Comparison of ENCODE assay signal across 25 cellular contexts in genomic region chr3:14836049-14836468, GRCh38. TPM values are rescaled to one million over a fixed set of nuclear protein-coding genes. Genes with fewer than 3 reads are reported as not detected.
DNase-seq lines count a peak whose midpoint lies in the region; ATAC-seq, FAIRE-seq and TF ChIP-seq lines count a peak whose summit lies in the region.
"Had no signal": no experiment of that assay in that cellular context is flagged by ENCODE, and none has a peak within 500 bp of the region (broad histone marks: within the 10 kb centered on the region; RNA-seq: fewer than 3 reads in every experiment).

No MANE protein-coding gene starts in this region.

- TF ChIP-seq CTCF in K562 (IDR thresholded peaks at IDR 0.05 in 2 of 3, conservative IDR thresholded peaks at IDR 0.05 in 1 of 3; ENCODE audit: insufficient read depth in 2 of 3, low read depth in 1 of 3, low read length in 3 of 3) = no peak
- TF ChIP-seq CTCF in thoracic aorta (IDR thresholded peaks at IDR 0.05) = no peak

- TF ChIP-seq POLR2A in K562 (conservative IDR thresholded peaks at IDR 0.05) = no peak

- peak; percentile 98 for FAIRE-seq in K562 (lab: Jason Lieb, UNC)
- FAIRE-seq: frontal cortex, TTC549, urothelium cell line had no signal

- 0 out of 2 replicates have a peak, but pooled peaks cover 4% of the 10 kb centered on the region for H4K20me1 ChIP-seq in K562 (replicated peaks; ENCODE audit: control insufficient read depth, insufficient read depth, low read length)

- peaks cover 27 to 29% of the 10 kb centered on the region in 2 experiments for H3K27me3 ChIP-seq in K562 (ENCODE audit: control insufficient read depth in 2 of 2, insufficient read depth in 2 of 2, low read length in 2 of 2)
- H3K27me3 ChIP-seq in thoracic aorta (replicated peaks; ENCODE audit: insufficient read depth) = no peaks in the 10 kb centered on the region
- no peaks in the 10 kb centered on the region for H3K27me3 ChIP-seq in CD4-positive, alpha-beta memory T cell (ENCODE audit: insufficient read depth, low read length)
- H3K27me3 ChIP-seq: cardiac muscle cell had no signal

- no peaks in the 10 kb centered on the region for H3K36me3 Mint-ChIP-seq in CD4-positive, alpha-beta memory T cell
- H3K36me3 Mint-ChIP-seq: CD8-positive, alpha-beta T cell; memory B cell had no signal

- H3K9me3 Mint-ChIP-seq in CD4-positive, alpha-beta memory T cell = no peaks in the 10 kb centered on the region
- H3K9me3 Mint-ChIP-seq: activated naive CD8-positive, alpha-beta T cell treated with anti-CD3 and anti-CD28 coated beads, Interleukin-2, amount 50 U/mL, for 24 hours; CD8-positive, alpha-beta T cell; memory B cell; nephron had no signal

- H3K27ac ChIP-seq in K562 (ENCODE audit: extremely low read depth, low read depth, low read length) (peak overlapping the region; percentile 58), thoracic aorta (no peak overlapping the region)
- no peak overlapping the region for H3K27ac ChIP-seq in CD4-positive, alpha-beta memory T cell (ENCODE audit: low read depth, low read length)
- H3K27ac ChIP-seq: cardiac muscle cell, KMS-11 had no signal

- peak; percentile 71 for TF ChIP-seq EP300 in K562 (IDR thresholded peaks at IDR 0.05; ENCODE audit: low read length)

- POLR2A ChIA-PET in K562 (lab: Yijun Ruan, JAX) = interaction anchor here (1.0 to 3.2 kb wide), 5 partner anchors 9 to 13 kb away, joined by 3 to 18 read pairs (median 5); no protein-coding TSS in a partner anchor
- POLR2A ChIA-PET in CD4-positive, alpha-beta memory T cell (lab: Charles Lee; ENCODE audit: partially characterized antibody) = no interaction called here

- H3K9me3 ChIP-seq in K562 (replicated peaks; ENCODE audit: control insufficient read depth, insufficient read depth, low read depth, low read length) (no peaks in the 10 kb centered on the region), thoracic aorta (no peaks in the 10 kb centered on the region)
- no peaks in the 10 kb centered on the region for H3K9me3 ChIP-seq in CD4-positive, alpha-beta memory T cell (ENCODE audit: control insufficient read depth in 1 of 2, low read length in 2 of 2)

- H3K4me1 ChIP-seq in K562 (replicated peaks in 1 of 2; ENCODE audit: control insufficient read depth in 2 of 2, insufficient read depth in 2 of 2, low read length in 2 of 2) (peaks cover 24 to 29% of the 10 kb centered on the region in 2 experiments; a peak in 4 of 5 replicates), thoracic aorta (ENCODE audit: control insufficient read depth in 1 of 2, low read depth in 2 of 2) (no peaks in the 10 kb centered on the region)
- no peaks in the 10 kb centered on the region for H3K4me1 ChIP-seq in CD4-positive, alpha-beta memory T cell (ENCODE audit: insufficient read depth, low read length)

- H3K27ac Mint-ChIP-seq in CD4-positive, alpha-beta memory T cell = no peak overlapping the region
- H3K27ac Mint-ChIP-seq: activated naive CD8-positive, alpha-beta T cell treated with anti-CD3 and anti-CD28 coated beads, Interleukin-2, amount 50 U/mL, for 24 hours; CD8-positive, alpha-beta T cell; memory B cell had no signal

- no peaks in the 10 kb centered on the region for H3K79me2 ChIP-seq in K562 (ENCODE audit: control insufficient read depth, insufficient read depth, low read length)

- peak in 1 of 2 experiments; percentile 8; a peak in 1 of 4 replicates for TF ChIP-seq RAD21 in K562 (CRISPR knock-in tag; conservative IDR thresholded peaks at IDR 0.05 in 1 of 2, IDR thresholded peaks at IDR 0.05 in 1 of 2)

- in situ Hi-C loops in K562 (cut with MboI) = no loop called here

- CTCF ChIA-PET in K562 (lab: Yijun Ruan, JAX; ENCODE audit: low intra/inter-chr PET ratio) = no interaction called here
- CTCF ChIA-PET in CD4-positive, alpha-beta memory T cell (lab: Charles Lee; ENCODE audit: partially characterized antibody) = no interaction called here

- ATAC-seq in K562 = peak; percentile 94
- peak; percentile 76 for ATAC-seq in Right ventricle myocardium superior (ENCODE audit: poor library complexity)
- ATAC-seq in thoracic aorta (ENCODE audit: insufficient number of reproducible peaks, low FRiP score, low read depth) = peak; percentile 52
- ATAC-seq in GM21619 (IDR thresholded peaks at IDR 0.05; ENCODE audit: unreplicated experiment) = no peak
- ATAC-seq: activated naive CD8-positive, alpha-beta T cell treated with anti-CD3 and anti-CD28 coated beads, Interleukin-2, amount 50 U/mL, for 24 hours; CD8-positive, alpha-beta T cell had no signal

- intact Hi-C loops in K562 (cut with micrococcal nuclease) (no loop called here), Right ventricle myocardium superior (cut with DNase I) (no loop called here)
- intact Hi-C loops in CD4-positive, alpha-beta memory T cell (cut with micrococcal nuclease) = no loop called here

- H3K36me3 ChIP-seq in K562 (ENCODE audit: control insufficient read depth, insufficient read depth, low read length) (no peaks in the 10 kb centered on the region), thoracic aorta (no peaks in the 10 kb centered on the region)
- no peaks in the 10 kb centered on the region for H3K36me3 ChIP-seq in CD4-positive, alpha-beta memory T cell (ENCODE audit: insufficient read depth, low read length)
- H3K36me3 ChIP-seq: cardiac muscle cell had no signal

- H3K4me3 ChIP-seq in K562 = no peak overlapping the region
- H3K4me3 ChIP-seq in thoracic aorta = no peak overlapping the region
- no peak overlapping the region for H3K4me3 ChIP-seq in CD4-positive, alpha-beta memory T cell (ENCODE audit: low read length in 2 of 2)
- H3K4me3 ChIP-seq: cardiac muscle cell had no signal

- peak overlapping the region; percentile 66 for H2AFZ ChIP-seq in K562 (ENCODE audit: low read depth, low read length)

- DNase-seq in K562 (ENCODE audit: extremely low read depth in 1 of 4, low spot score in 3 of 4) = peak; percentile 86 to 95 (median 91)
- DNase-seq in Right ventricle myocardium superior = peak; percentile 88
- peak; percentile 54 for DNase-seq in mucosa of gallbladder (ENCODE audit: low spot score)
- no peak for DNase-seq in thoracic aorta (ENCODE audit: low spot score)
- DNase-seq in LoVo (ENCODE audit: low spot score) = no peak
- DNase-seq in CD4-positive, alpha-beta memory T cell = no peak
- DNase-seq in COLO668 (lab: John Stamatoyannopoulos, UW; ENCODE audit: unreplicated experiment) = no peak
- DNase-seq: activated CD4-positive, alpha-beta T cell treated with anti-CD3 and anti-CD28 coated beads, Interleukin-2, amount 50 U/mL, for 48 hours; activated naive CD8-positive, alpha-beta T cell treated with anti-CD3 and anti-CD28 coated beads, Interleukin-2, amount 50 U/mL, for 24 hours; activated T-cell treated with anti-CD3 and anti-CD28 coated beads, Interleukin-2, amount 50 U/mL, for 48 hours; CD8-positive, alpha-beta T cell; effector CD4-positive, alpha-beta T cell; NCI-H1092 treated with DMSO at 0.1 percent for 48 hours; NCI-H2107; NCI-H748 treated with DMSO at 0.1 percent for 48 hours; retina; stimulated activated CD4-positive, alpha-beta T cell treated with anti-CD3 and anti-CD28 coated beads, Interleukin-4, amount 100 ng/mL, for 1 hour had no signal

- under 1% methylated on average over 9 of the region's 9 CpGs for WGBS in K562 (ENCODE audit: insufficient coverage, low coverage, missing lambda C conversion rate)

- H3K4me2 ChIP-seq in K562 (ENCODE audit: insufficient read depth, low read length) = peak overlapping the region; percentile 64
- H3K4me2 ChIP-seq: KMS-11 had no signal

- H3K27me3 Mint-ChIP-seq in CD4-positive, alpha-beta memory T cell = peaks cover 2 to 4% of the 10 kb centered on the region in 2 donors
- H3K27me3 Mint-ChIP-seq: activated naive CD8-positive, alpha-beta T cell treated with anti-CD3 and anti-CD28 coated beads, Interleukin-2, amount 50 U/mL, for 24 hours had no signal

- H3K4me1 Mint-ChIP-seq in CD4-positive, alpha-beta memory T cell = peaks cover 0 to 4% (median under 1%) of the 10 kb centered on the region in 4 donors
- H3K4me1 Mint-ChIP-seq: activated naive CD8-positive, alpha-beta T cell treated with anti-CD3 and anti-CD28 coated beads, Interleukin-2, amount 50 U/mL, for 24 hours; memory B cell had no signal

- BruUV-seq in K562 (replicated peaks; lab: Mats Ljungman, UMichigan) = no TSS peak

- H3K9me1 ChIP-seq in K562 (ENCODE audit: control insufficient read depth, insufficient read depth, low read length) = no peaks in the 10 kb centered on the region

- H3K9ac ChIP-seq in K562 (ENCODE audit: insufficient read depth in 1 of 2, low read depth in 2 of 2, low read length in 2 of 2) = peak overlapping the region; percentile 32 to 57; a peak in 3 of 4 replicates
- H3K9ac ChIP-seq: KMS-11 had no signal

- H3K4me3 Mint-ChIP-seq in CD4-positive, alpha-beta memory T cell = no peak overlapping the region
- H3K4me3 Mint-ChIP-seq: activated naive CD8-positive, alpha-beta T cell treated with anti-CD3 and anti-CD28 coated beads, Interleukin-2, amount 50 U/mL, for 24 hours; CD8-positive, alpha-beta T cell; memory B cell had no signal

TF ChIP-seq in K562, 482 proteins besides CTCF, POLR2A, EP300 and RAD21 (continues in another document):
- peak; percentile 81 to 82; a peak in 3 of 4 replicates for TF ChIP-seq KDM1A (IDR thresholded peaks at IDR 0.05)

RNA-seq across cellular contexts. Expression of gene FGD5, which starts 17.3 kb away (rescaled TPM):
- total RNA-seq in K562 (2011; cell fraction: chromatin; rRNA removed; ENCODE audit: low replicate concordance) = not detected in 2 replicates
- total RNA-seq in K562 (2011; cell fraction: nucleolus; rRNA removed) = not detected in 2 replicates
- not detected in 2 replicates for total RNA-seq in K562 (2011; cell fraction: nucleoplasm; rRNA removed)
- total RNA-seq in K562 (2014; rRNA removed) (not detected in 2 replicates), K562 (2014; rRNA removed; fragmentation: Illumina TruSeq; extraction: Trizol) (not detected in 2 replicates), K562 (2015; rRNA removed; fragmentation: Illumina TruSeq; extraction: Trizol) (not detected in 2 replicates), K562 (2021) (0.13 and 0.18 TPM in 2 replicates), Right ventricle myocardium superior (15.2 TPM), mucosa of gallbladder (62.5 TPM), thoracic aorta (10 to 100 TPM; 15.4 to 21.4 TPM)
- polyA plus RNA-seq in K562 (2011; rRNA removed) (not detected in 2 replicates), K562 (2014; fragmentation: Illumina TruSeq; extraction: Trizol) (not detected in 2 replicates), K562 (2014; fragmentation: Nextera tagmentation; extraction: Ambion mirVana) (not detected), K562 (2014; rRNA removed) (not detected in 2 replicates)
- polyA plus RNA-seq in K562 (2011; cell fraction: cytosol; rRNA removed) = not detected in 2 replicates
- not detected in 2 replicates for polyA plus RNA-seq in K562 (2011; cell fraction: nucleus; rRNA removed)
- polyA plus RNA-seq in K562 (2012) = not detected in 2 replicates
- polyA minus RNA-seq in K562 (2011; rRNA and poly(A)+ RNA removed) = not detected in 2 replicates
- not detected in 2 replicates for polyA minus RNA-seq in K562 (2011; cell fraction: cytosol; rRNA and poly(A)+ RNA removed)
- polyA minus RNA-seq in K562 (2011; cell fraction: nucleus; rRNA and poly(A)+ RNA removed) = not detected in 2 replicates
- under 1 TPM in 1 of 2 experiments, not detected in 1; 0.06 TPM for total RNA-seq in CD4-positive, alpha-beta memory T cell
- not detected for polyA plus RNA-seq in CD4-positive, alpha-beta memory T cell
- total RNA-seq: CD8-positive, alpha-beta T cell had no signal

Comparison
In these comparisons a context has a peak if more than half of its experiments do, and no peak if none do; other contexts are left out.
1. DNase-seq: peak in K562 (4 of 4), Right ventricle myocardium superior (single experiment) and mucosa of gallbladder (single experiment); none in thoracic aorta (single experiment), LoVo (single experiment), CD4-positive, alpha-beta memory T cell (0 of 5) and COLO668 (single experiment).
2. RNA of gene FGD5, which starts 17.3 kb away (total RNA-seq): 62.5 TPM in mucosa of gallbladder (single experiment), 15.4 to 21.4 TPM in thoracic aorta and 15.2 TPM in Right ventricle myocardium superior (single experiment); 0.06 TPM in CD4-positive, alpha-beta memory T cell and 0.13 to 0.18 TPM in K562; every median in the first group is over 10 times any median in the second.